29 cellular contexts compared by ENCODE assay signal in the genomic region with DNA sequence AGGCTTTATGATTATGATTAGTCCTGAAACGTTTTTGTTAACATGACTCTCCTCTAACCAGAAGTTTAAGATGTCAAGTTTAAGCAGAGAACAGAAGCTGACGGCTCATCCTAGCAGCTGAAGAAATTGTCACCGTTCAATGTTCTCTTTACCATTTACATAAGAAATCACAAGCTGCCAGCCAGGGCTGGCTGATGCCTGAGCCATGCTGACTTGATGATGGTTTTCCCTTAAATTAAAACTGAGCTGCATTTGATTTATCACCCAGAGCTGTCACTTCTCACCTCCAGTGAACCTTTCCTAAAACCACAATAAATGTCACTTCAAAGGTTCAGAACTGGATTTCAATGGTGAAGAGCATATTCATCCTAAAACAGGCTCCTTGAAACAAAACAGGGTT.
"Had no signal": no experiment of that assay in that cellular context is flagged by ENCODE, and none has a peak within 500 bp of the region (broad histone marks: within the 10 kb centered on the region; RNA-seq: fewer than 3 reads in every experiment).

No MANE protein-coding gene starts in this region.

- H3K9me3 Mint-ChIP-seq: activated naive CD4-positive, alpha-beta T cell treated with anti-CD3 and anti-CD28 coated beads, Interleukin-2, amount 50 U/mL, for 24 hours had no signal

- H3K27ac Mint-ChIP-seq: activated CD4-positive, alpha-beta T cell treated with anti-CD3 and anti-CD28 coated beads, Interleukin-2, amount 10 ng/mL, durations not matched to agents 24 days and 14 days; activated CD8-positive, alpha-beta T cell treated with anti-CD3 and anti-CD28 coated beads for 36 hours; activated naive CD4-positive, alpha-beta T cell treated with anti-CD3 and anti-CD28 coated beads, Interleukin-2, amount 50 U/mL, for 24 hours; activated naive CD8-positive, alpha-beta T cell treated with anti-CD3 and anti-CD28 coated beads, Interleukin-2, amount 10 ng/mL, durations not matched to agents 7 days and 5 days; activated T-cell treated with anti-CD3 and anti-CD28 coated beads, Interleukin-2, amount 50 U/mL, for 72 hours; activated T-helper 2 cell treated with anti-CD3 and anti-CD28 coated beads, Interferon-gamma antibody, Interleukin-2, Interleukin-4, amounts not matched to agents 10 μg/mL and 5 μg/mL and 100 μg/mL, durations not matched to agents 14 hours and 24 hours and 36 hours; IgD-negative memory B cell had no signal

- ATAC-seq: activated CD8-positive, alpha-beta T cell treated with anti-CD3 and anti-CD28 coated beads for 36 hours had no signal

- DNase-seq: activated CD4-positive, alpha-beta T cell treated with anti-CD3 and anti-CD28 coated beads for 1 hour; activated CD4-positive, alpha-beta T cell treated with anti-CD3 and anti-CD28 coated beads, Interleukin-2, amount 10 ng/mL, durations not matched to agents 24 days and 14 days; activated CD4-positive, alpha-beta T cell treated with anti-CD3 and anti-CD28 coated beads, Interleukin-2, amount 50 U/mL, for 4 hours; activated CD4-positive, CD25-positive, alpha-beta regulatory T cell; activated CD8-positive, alpha-beta T cell treated with anti-CD3 and anti-CD28 coated beads for 36 hours; activated gamma-delta T cell; activated naive CD4-positive, alpha-beta T cell treated with Interleukin-2 at 50 U/mL for 16 hours; activated naive CD8-positive, alpha-beta T cell treated with anti-CD3 and anti-CD28 coated beads, Interleukin-2, amount 10 ng/mL, durations not matched to agents 7 days and 5 days; activated T-cell treated with anti-CD3 and anti-CD28 coated beads, Interleukin-2, amount 50 U/mL, for 1 hour; activated T-cell treated with anti-CD3 and anti-CD28 coated beads, Interleukin-2, amount 50 U/mL, for 72 hours; amygdala; Kasumi-1; KG1; MM.1S; MV-4-11; NCI-H1092 treated with DMSO at 0.1 percent for 48 hours; NCI-H1436 treated with DMSO at 0.1 percent for 48 hours; NCI-H1694 treated with DMSO at 0.1 percent for 48 hours; NCI-H2029; NCI-H2171 treated with DMSO at 0.1 percent for 48 hours; NCI-H345; NCI-H524 treated with DMSO at 0.1 percent for 48 hours; Right ventricle myocardium superior; SW 1271; T1000; WERI-Rb-1 had no signal

- H3K27me3 Mint-ChIP-seq: activated CD4-positive, alpha-beta T cell treated with anti-CD3 and anti-CD28 coated beads, Interleukin-2, amount 10 ng/mL, durations not matched to agents 24 days and 14 days; activated CD8-positive, alpha-beta T cell treated with anti-CD3 and anti-CD28 coated beads for 36 hours; activated naive CD4-positive, alpha-beta T cell treated with anti-CD3 and anti-CD28 coated beads, Interleukin-2, amount 50 U/mL, for 24 hours had no signal

- H3K36me3 Mint-ChIP-seq: activated naive CD4-positive, alpha-beta T cell treated with anti-CD3 and anti-CD28 coated beads, Interleukin-2, amount 50 U/mL, for 24 hours; activated naive CD8-positive, alpha-beta T cell treated with anti-CD3 and anti-CD28 coated beads, Interleukin-2, amount 10 ng/mL, durations not matched to agents 7 days and 5 days; IgD-negative memory B cell had no signal

- H3K4me1 Mint-ChIP-seq: activated naive CD4-positive, alpha-beta T cell treated with anti-CD3 and anti-CD28 coated beads, Interleukin-2, amount 50 U/mL, for 24 hours; activated naive CD8-positive, alpha-beta T cell treated with anti-CD3 and anti-CD28 coated beads, Interleukin-2, amount 10 ng/mL, durations not matched to agents 7 days and 5 days; IgD-negative memory B cell had no signal

- H3K4me3 Mint-ChIP-seq: activated CD4-positive, alpha-beta T cell treated with anti-CD3 and anti-CD28 coated beads, Interleukin-2, amount 10 ng/mL, durations not matched to agents 24 days and 14 days; activated CD8-positive, alpha-beta T cell treated with anti-CD3 and anti-CD28 coated beads for 36 hours; activated naive CD4-positive, alpha-beta T cell treated with anti-CD3 and anti-CD28 coated beads, Interleukin-2, amount 50 U/mL, for 24 hours; activated naive CD8-positive, alpha-beta T cell treated with anti-CD3 and anti-CD28 coated beads, Interleukin-2, amount 10 ng/mL, durations not matched to agents 7 days and 5 days; activated T-cell treated with anti-CD3 and anti-CD28 coated beads, Interleukin-2, amount 50 U/mL, for 72 hours had no signal
